10 cellular contexts compared by ENCODE assay signal in genomic region chr15:84605225-84605882, GRCh38. TPM values are rescaled to one million over a fixed set of nuclear protein-coding genes. Genes with fewer than 3 reads are reported as not detected.
DNase-seq lines count a peak whose midpoint lies in the region; ATAC-seq and TF ChIP-seq lines count a peak whose summit lies in the region.
"Had no signal": no experiment of that assay in that cellular context is flagged by ENCODE, and none has a peak within 500 bp of the region (broad histone marks: within the 10 kb centered on the region; RNA-seq: fewer than 3 reads in every experiment).

No MANE protein-coding gene starts in this region.

- H3K27ac Mint-ChIP-seq in activated naive CD4-positive, alpha-beta T cell treated with anti-CD3 and anti-CD28 coated beads, Interleukin-2, amount 50 U/mL, for 24 hours: peak overlapping the region; percentile 71

- H3K27me3 Mint-ChIP-seq in activated naive CD4-positive, alpha-beta T cell treated with anti-CD3 and anti-CD28 coated beads, Interleukin-2, amount 50 U/mL, for 24 hours: no peaks in the 10 kb centered on the region

- no peak overlapping the region for H3K4me3 Mint-ChIP-seq in activated naive CD4-positive, alpha-beta T cell treated with anti-CD3 and anti-CD28 coated beads, Interleukin-2, amount 50 U/mL, for 24 hours

- ATAC-seq in stimulated activated naive CD8-positive, alpha-beta T cell treated with anti-CD3 and anti-CD28 coated beads, Interleukin-15, Interleukin-2, amounts not matched to agents 100 U/mL and 50 U/mL, for 24 hours: peak; percentile 15
- no peak for ATAC-seq in GM18909 (IDR thresholded peaks at IDR 0.05; ENCODE audit: poor library complexity, unreplicated experiment)
- ATAC-seq: left lobe of liver had no signal

- TF ChIP-seq CTCF in VCaP (conservative IDR thresholded peaks at IDR 0.05): no peak

- no peak for DNase-seq in activated naive CD4-positive, alpha-beta T cell treated with Interleukin-2 at 50 U/mL for 16 hours
- no peak for DNase-seq in stimulated activated naive CD8-positive, alpha-beta T cell treated with anti-CD3 and anti-CD28 coated beads, Interleukin-15, Interleukin-2, amounts not matched to agents 100 U/mL and 50 U/mL, for 24 hours
- no peak for DNase-seq in activated CD4-positive, CD25-positive, alpha-beta regulatory T cell (lab: John Stamatoyannopoulos, UW)
- DNase-seq in SK-N-DZ (ENCODE audit: low spot score): no peak

- peak overlapping the region; percentile 69 for H3K27ac ChIP-seq in VCaP
- H3K27ac ChIP-seq: parathyroid adenoma had no signal

- H3K4me1 Mint-ChIP-seq in activated naive CD4-positive, alpha-beta T cell treated with anti-CD3 and anti-CD28 coated beads, Interleukin-2, amount 50 U/mL, for 24 hours: peaks cover 61% of the 10 kb centered on the region

- H3K4me3 ChIP-seq in iPS-11a (ENCODE audit: low read depth, low read length): peak overlapping the region; percentile 69

- no peaks in the 10 kb centered on the region for H3K9me3 Mint-ChIP-seq in activated naive CD4-positive, alpha-beta T cell treated with anti-CD3 and anti-CD28 coated beads, Interleukin-2, amount 50 U/mL, for 24 hours

- H3K36me3 Mint-ChIP-seq in activated naive CD4-positive, alpha-beta T cell treated with anti-CD3 and anti-CD28 coated beads, Interleukin-2, amount 50 U/mL, for 24 hours: peaks cover 11% of the 10 kb centered on the region

RNA-seq across cellular contexts. Expression of gene ZSCAN2, which starts 4.5 kb away (rescaled TPM):
- 64.9 and 72.6 TPM in 2 replicates for polyA plus RNA-seq in SK-N-DZ (2014; cell fraction: cytosol; rRNA removed)
- polyA plus RNA-seq in SK-N-DZ (2014; cell fraction: nucleus; rRNA removed): 21.9 and 28.3 TPM in 2 replicates

RNA-seq across cellular contexts. Expression of gene WDR73, which starts 48.7 kb away (rescaled TPM):
- 24.1 and 34.5 TPM in 2 replicates for polyA plus RNA-seq in SK-N-DZ (2014; cell fraction: cytosol; rRNA removed)
- 57.5 and 59.6 TPM in 2 replicates for polyA plus RNA-seq in SK-N-DZ (2014; cell fraction: nucleus; rRNA removed)

RNA-seq across cellular contexts. Expression of gene NMB, which starts 52.6 kb away (rescaled TPM):
- polyA plus RNA-seq in SK-N-DZ (2014; cell fraction: cytosol; rRNA removed): 4.5 and 5.5 TPM in 2 replicates
- 3.5 and 9.3 TPM in 2 replicates for polyA plus RNA-seq in SK-N-DZ (2014; cell fraction: nucleus; rRNA removed)
